Comparison of ENCODE assay signal across 8 cellular contexts in the genomic region with DNA sequence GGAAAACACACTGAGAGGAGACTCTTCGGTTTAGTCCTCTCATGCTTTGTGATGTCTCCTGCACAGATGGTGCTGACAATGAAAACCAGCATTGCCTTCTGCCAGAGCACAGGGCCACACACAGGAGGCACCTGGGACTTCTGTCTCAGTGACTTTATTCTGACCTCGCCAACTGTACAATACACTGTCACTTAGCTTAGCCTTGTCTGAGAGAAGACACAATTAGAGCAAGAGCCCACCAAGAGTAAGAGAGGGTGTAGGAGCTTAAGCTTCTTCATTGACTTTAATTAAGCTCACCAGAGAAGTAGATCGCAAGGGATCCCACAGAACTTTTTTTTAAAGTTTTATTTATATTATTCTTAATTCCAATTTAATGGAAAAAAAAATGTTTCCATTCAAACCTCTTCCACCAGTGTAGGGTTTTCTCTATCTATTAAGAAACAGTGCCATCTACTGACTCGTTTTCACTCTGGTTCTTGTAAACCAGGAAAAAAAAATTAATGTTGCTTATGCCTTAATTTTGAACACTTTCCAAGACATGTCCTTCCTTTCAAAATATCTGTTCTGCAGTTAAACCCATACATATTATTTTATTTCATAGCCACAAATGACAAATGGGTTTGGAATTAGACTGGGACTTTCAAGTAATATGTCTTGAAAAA. TPM values are rescaled to one million over a fixed set of nuclear protein-coding genes. Genes with fewer than 3 reads are reported as not detected.
A peak's percentile ranks its signal among the peaks of the same experiment; 100 is the strongest.
DNase-seq lines count a peak whose midpoint lies in the region; ATAC-seq and TF ChIP-seq lines count a peak whose summit lies in the region.

No MANE protein-coding gene starts in this region.

- peaks cover 3% of the 10 kb centered on the region for H3K27me3 Mint-ChIP-seq in WTC11 (ENCODE audit: low read depth)

- no peak overlapping the region for H3K4me3 Mint-ChIP-seq in WTC11

- no peaks in the 10 kb centered on the region for H3K9me3 Mint-ChIP-seq in WTC11

- H3K27ac Mint-ChIP-seq in WTC11 = no peak overlapping the region

- peak; percentile 36 for DNase-seq in DMS53 treated with DMSO at 0.1 percent for 48 hours (lab: John Stamatoyannopoulos, UW; ENCODE audit: unreplicated experiment)
- peak; percentile 62 for DNase-seq in NAMALWA (ENCODE audit: low spot score)
- no peak for DNase-seq in WTC11 (ENCODE audit: low spot score)
- peak; percentile 32 to 58 for DNase-seq in lung microvascular endothelial cell (ENCODE audit: low read depth in 2 of 2)
- DNase-seq in stimulated activated CD4-positive, alpha-beta T cell treated with anti-CD3 and anti-CD28 coated beads, Interleukin-2, amount 100 ng/mL, for 48 hours = no peak
- DNase-seq in substantia nigra (lab: John Stamatoyannopoulos, UW) = no peak
- no peak for DNase-seq in activated naive CD4-positive, alpha-beta T cell treated with Interleukin-2 at 50 U/mL for 16 hours

- H3K27ac ChIP-seq in substantia nigra (ENCODE audit: low read depth, low read length, poor library complexity, severe bottlenecking) = no peak overlapping the region

- CTCF ChIA-PET in WTC11 (lab: Charles Lee) = interaction anchor here (0.6 to 1.8 kb wide), 5 partner anchors 14 to 1273 kb away, joined by 3 to 16 read pairs (median 3); no protein-coding TSS in a partner anchor

- peak; percentile 41; the same call in 1 of the 2 replicates for ATAC-seq in WTC11
- no peak for ATAC-seq in GM21360 (IDR thresholded peaks at IDR 0.05; ENCODE audit: unreplicated experiment)

- H3K36me3 Mint-ChIP-seq in WTC11 = no peaks in the 10 kb centered on the region

- POLR2A ChIA-PET in WTC11 (lab: Charles Lee) = interaction anchor here (0.7 kb wide), 1 partner anchor 52 kb away, joined by 3 read pairs; no protein-coding TSS in a partner anchor

- peak; percentile 34; the same call in 1 of the 2 replicates for TF ChIP-seq CTCF in WTC11 (IDR thresholded peaks at IDR 0.05)

- H3K4me1 Mint-ChIP-seq in WTC11 = peaks cover 10% of the 10 kb centered on the region

TF ChIP-seq in WTC11, 78 proteins besides CTCF, POLR2A, EP300 and RAD21:
- TF ChIP-seq PRRX2 (CRISPR knock-in tag; IDR thresholded peaks at IDR 0.05) (no peak), SP1 (CRISPR knock-in tag; conservative IDR thresholded peaks at IDR 0.05) (no peak), NR1H2 (CRISPR knock-in tag; IDR thresholded peaks at IDR 0.05) (no peak), SMAD4 (CRISPR knock-in tag; IDR thresholded peaks at IDR 0.05) (no peak), ZNF138 (CRISPR knock-in tag; conservative IDR thresholded peaks at IDR 0.05) (no peak)
- TF ChIP-seq, protein P1, sequence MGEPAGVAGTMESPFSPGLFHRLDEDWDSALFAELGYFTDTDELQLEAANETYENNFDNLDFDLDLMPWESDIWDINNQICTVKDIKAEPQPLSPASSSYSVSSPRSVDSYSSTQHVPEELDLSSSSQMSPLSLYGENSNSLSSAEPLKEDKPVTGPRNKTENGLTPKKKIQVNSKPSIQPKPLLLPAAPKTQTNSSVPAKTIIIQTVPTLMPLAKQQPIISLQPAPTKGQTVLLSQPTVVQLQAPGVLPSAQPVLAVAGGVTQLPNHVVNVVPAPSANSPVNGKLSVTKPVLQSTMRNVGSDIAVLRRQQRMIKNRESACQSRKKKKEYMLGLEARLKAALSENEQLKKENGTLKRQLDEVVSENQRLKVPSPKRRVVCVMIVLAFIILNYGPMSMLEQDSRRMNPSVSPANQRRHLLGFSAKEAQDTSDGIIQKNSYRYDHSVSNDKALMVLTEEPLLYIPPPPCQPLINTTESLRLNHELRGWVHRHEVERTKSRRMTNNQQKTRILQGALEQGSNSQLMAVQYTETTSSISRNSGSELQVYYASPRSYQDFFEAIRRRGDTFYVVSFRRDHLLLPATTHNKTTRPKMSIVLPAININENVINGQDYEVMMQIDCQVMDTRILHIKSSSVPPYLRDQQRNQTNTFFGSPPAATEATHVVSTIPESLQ (CRISPR knock-in tag; IDR thresholded peaks at IDR 0.05) = no peak
- TF ChIP-seq, protein P2, sequence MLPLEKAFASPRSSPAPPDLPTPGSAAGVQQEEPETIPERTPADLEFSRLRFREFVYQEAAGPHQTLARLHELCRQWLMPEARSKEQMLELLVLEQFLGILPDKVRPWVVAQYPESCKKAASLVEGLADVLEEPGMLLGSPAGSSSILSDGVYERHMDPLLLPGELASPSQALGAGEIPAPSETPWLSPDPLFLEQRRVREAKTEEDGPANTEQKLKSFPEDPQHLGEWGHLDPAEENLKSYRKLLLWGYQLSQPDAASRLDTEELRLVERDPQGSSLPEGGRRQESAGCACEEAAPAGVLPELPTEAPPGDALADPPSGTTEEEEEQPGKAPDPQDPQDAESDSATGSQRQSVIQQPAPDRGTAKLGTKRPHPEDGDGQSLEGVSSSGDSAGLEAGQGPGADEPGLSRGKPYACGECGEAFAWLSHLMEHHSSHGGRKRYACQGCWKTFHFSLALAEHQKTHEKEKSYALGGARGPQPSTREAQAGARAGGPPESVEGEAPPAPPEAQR (CRISPR knock-in tag; IDR thresholded peaks at IDR 0.05) = no peak
- TF ChIP-seq, protein P3, sequence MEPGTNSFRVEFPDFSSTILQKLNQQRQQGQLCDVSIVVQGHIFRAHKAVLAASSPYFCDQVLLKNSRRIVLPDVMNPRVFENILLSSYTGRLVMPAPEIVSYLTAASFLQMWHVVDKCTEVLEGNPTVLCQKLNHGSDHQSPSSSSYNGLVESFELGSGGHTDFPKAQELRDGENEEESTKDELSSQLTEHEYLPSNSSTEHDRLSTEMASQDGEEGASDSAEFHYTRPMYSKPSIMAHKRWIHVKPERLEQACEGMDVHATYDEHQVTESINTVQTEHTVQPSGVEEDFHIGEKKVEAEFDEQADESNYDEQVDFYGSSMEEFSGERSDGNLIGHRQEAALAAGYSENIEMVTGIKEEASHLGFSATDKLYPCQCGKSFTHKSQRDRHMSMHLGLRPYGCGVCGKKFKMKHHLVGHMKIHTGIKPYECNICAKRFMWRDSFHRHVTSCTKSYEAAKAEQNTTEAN (CRISPR knock-in tag; IDR thresholded peaks at IDR 0.05) = no peak

RNA-seq across cellular contexts. Expression of a gene that starts 42.4 kb away (rescaled TPM):
- total RNA-seq in WTC11 (2021) (76.2 to 107 TPM (median 83.3 TPM) in 3 replicates), lung microvascular endothelial cell (29.9 and 42.9 TPM in 2 replicates)

Comparison
In these comparisons a context has a peak if more than half of its experiments do, and no peak if none do; other contexts are left out.
1. DNase-seq: peak in DMS53 treated with DMSO at 0.1 percent for 48 hours (single experiment), NAMALWA (single experiment) and lung microvascular endothelial cell (2 of 2); none in WTC11 (single experiment), stimulated activated CD4-positive, alpha-beta T cell treated with anti-CD3 and anti-CD28 coated beads, Interleukin-2, amount 100 ng/mL, for 48 hours (0 of 2), substantia nigra (0 of 49) and activated naive CD4-positive, alpha-beta T cell treated with Interleukin-2 at 50 U/mL for 16 hours (single experiment).